8 cellular contexts compared by ENCODE assay signal in the genomic region with DNA sequence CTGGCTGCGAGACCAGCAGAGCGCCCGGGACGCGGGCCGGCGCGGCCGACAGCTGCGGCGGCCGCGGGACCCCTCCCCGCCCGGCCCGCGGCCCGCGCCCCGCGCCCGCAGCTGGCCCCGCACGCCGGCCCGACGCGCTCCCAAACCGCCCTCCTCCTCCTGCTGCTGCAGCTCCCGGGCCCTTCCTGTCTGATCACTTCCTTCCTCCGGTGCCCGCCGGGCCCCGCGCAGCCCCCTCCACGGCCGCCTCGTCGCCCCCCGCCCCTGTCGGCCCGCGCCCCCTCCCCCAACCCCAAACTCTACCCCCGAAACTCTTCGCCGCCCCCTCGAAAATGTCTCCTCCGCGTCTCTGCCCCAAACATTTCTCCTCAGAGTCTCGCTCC. TPM values are rescaled to one million over a fixed set of nuclear protein-coding genes. Genes with fewer than 3 reads are reported as not detected.
A peak's percentile ranks its signal among the peaks of the same experiment; 100 is the strongest.
DNase-seq lines count a peak whose midpoint lies in the region; ATAC-seq and TF ChIP-seq lines count a peak whose summit lies in the region.

No MANE protein-coding gene starts in this region.

- H2AFZ ChIP-seq in GM23338 = no peak overlapping the region

- peak overlapping the region; percentile 93 for H3K4me3 ChIP-seq in AG09309 (ENCODE audit: control insufficient read depth, low read depth, low read length)
- H3K4me3 ChIP-seq in GM23338 = peak overlapping the region; percentile 98
- H3K4me3 ChIP-seq in mesodermal cell (ENCODE audit: extremely low read depth, insufficient read depth, low read length, poor library complexity, severe bottlenecking) = peak overlapping the region; percentile 82
- peak overlapping the region; percentile 90 to 94 for H3K4me3 ChIP-seq in tibial artery

- no peaks in the 10 kb centered on the region for H3K9me3 ChIP-seq in mesodermal cell (ENCODE audit: control insufficient read depth, low read length)
- H3K9me3 ChIP-seq in tibial artery = no peaks in the 10 kb centered on the region

- peaks cover 46% of the 10 kb centered on the region for H3K79me2 ChIP-seq in GM23338 (replicated peaks; ENCODE audit: insufficient read depth)

- no peak for ATAC-seq in GM23338
- no peak for ATAC-seq in GM21367 (IDR thresholded peaks at IDR 0.05; ENCODE audit: unreplicated experiment)

- H3F3A ChIP-seq in GM23338 (replicated peaks; ENCODE audit: low read depth) = 0 out of 2 replicates have a peak, but pooled peaks cover 2% of the 10 kb centered on the region

- H3K4me3 Mint-ChIP-seq in GM23338 = peak overlapping the region; percentile 96
- peak overlapping the region; percentile 99 for H3K4me3 Mint-ChIP-seq in T-helper 1 cell treated with Interleukin-12 subunit alpha and Interleukin-12 subunit beta and Interleukin-4 antibody, amounts not matched to agents 30 μg/mL and 1 μg/mL, for 36 hours
- H3K4me3 Mint-ChIP-seq in dendritic cell treated with granulocyte-macrophage colony-stimulating factor and Interleukin-4, amounts not matched to agents 40 ng/mL and 50 ng/mL, for 4 days = peak overlapping the region; percentile 100

- intact Hi-C loops in dendritic cell treated with granulocyte-macrophage colony-stimulating factor and Interleukin-4, amounts not matched to agents 40 ng/mL and 50 ng/mL, for 4 days (cut with micrococcal nuclease) = loop anchor here (2.0 to 5.0 kb wide), 2 partner anchors 53 to 114 kb away; no protein-coding TSS in a partner anchor
- intact Hi-C loops in tibial artery (cut with DNase I; ENCODE audit: low total_unique reads) = loop anchor here (5.0 kb wide), 1 partner anchor 151 kb away; a partner anchor contains a TSS

- peak overlapping the region; percentile 98 for H3K27ac Mint-ChIP-seq in GM23338
- peak overlapping the region; percentile 93 for H3K27ac Mint-ChIP-seq in T-helper 1 cell treated with Interleukin-12 subunit alpha and Interleukin-12 subunit beta and Interleukin-4 antibody, amounts not matched to agents 30 μg/mL and 1 μg/mL, for 36 hours
- H3K27ac Mint-ChIP-seq in dendritic cell treated with granulocyte-macrophage colony-stimulating factor and Interleukin-4, amounts not matched to agents 40 ng/mL and 50 ng/mL, for 4 days = peak overlapping the region; percentile 99

- no peaks in the 10 kb centered on the region for H3K9me2 ChIP-seq in GM23338 (ENCODE audit: insufficient read depth)

- H3K9me3 Mint-ChIP-seq in GM23338 = no peaks in the 10 kb centered on the region
- H3K9me3 Mint-ChIP-seq in T-helper 1 cell treated with Interleukin-12 subunit alpha and Interleukin-12 subunit beta and Interleukin-4 antibody, amounts not matched to agents 30 μg/mL and 1 μg/mL, for 36 hours = no peaks in the 10 kb centered on the region
- no peaks in the 10 kb centered on the region for H3K9me3 Mint-ChIP-seq in dendritic cell treated with granulocyte-macrophage colony-stimulating factor and Interleukin-4, amounts not matched to agents 40 ng/mL and 50 ng/mL, for 4 days

- peaks cover 39% of the 10 kb centered on the region for H4K20me1 ChIP-seq in GM23338 (replicated peaks; ENCODE audit: insufficient read depth)

- in situ Hi-C loops in G401 (cut with HindIII; ENCODE audit: low sequenced_read_pairs) = no loop called here

- H3K4me2 ChIP-seq in GM23338 = peak overlapping the region; percentile 84

- H3K36me3 ChIP-seq in GM23338 (ENCODE audit: insufficient read depth) (no peaks in the 10 kb centered on the region), mesodermal cell (ENCODE audit: control insufficient read depth, insufficient read depth, low read length) (peaks cover 17% of the 10 kb centered on the region), tibial artery (no peaks in the 10 kb centered on the region)

- WGBS in mesodermal cell (ENCODE audit: insufficient coverage in 2 of 2), 2 experiments = 0 to 1% methylated on average over 17 to 31 of the region's 50 CpGs

- H3K36me3 Mint-ChIP-seq in GM23338 (ENCODE audit: low read depth) = no peaks in the 10 kb centered on the region
- peaks cover 2% of the 10 kb centered on the region for H3K36me3 Mint-ChIP-seq in T-helper 1 cell treated with Interleukin-12 subunit alpha and Interleukin-12 subunit beta and Interleukin-4 antibody, amounts not matched to agents 30 μg/mL and 1 μg/mL, for 36 hours (ENCODE audit: low read depth)
- H3K36me3 Mint-ChIP-seq in dendritic cell treated with granulocyte-macrophage colony-stimulating factor and Interleukin-4, amounts not matched to agents 40 ng/mL and 50 ng/mL, for 4 days (ENCODE audit: low read depth) = peaks cover 9% of the 10 kb centered on the region

- H3K27me3 Mint-ChIP-seq in GM23338 (ENCODE audit: insufficient read depth, low read depth, poor library complexity) = peaks cover 10% of the 10 kb centered on the region
- peaks cover 3% of the 10 kb centered on the region for H3K27me3 Mint-ChIP-seq in T-helper 1 cell treated with Interleukin-12 subunit alpha and Interleukin-12 subunit beta and Interleukin-4 antibody, amounts not matched to agents 30 μg/mL and 1 μg/mL, for 36 hours (ENCODE audit: low read depth)
- H3K27me3 Mint-ChIP-seq in dendritic cell treated with granulocyte-macrophage colony-stimulating factor and Interleukin-4, amounts not matched to agents 40 ng/mL and 50 ng/mL, for 4 days = peaks cover 3% of the 10 kb centered on the region

- peaks cover 24% of the 10 kb centered on the region for H3K4me1 ChIP-seq in GM23338 (ENCODE audit: insufficient read depth)
- peaks cover 14% of the 10 kb centered on the region for H3K4me1 ChIP-seq in mesodermal cell (ENCODE audit: control insufficient read depth, insufficient read depth, low read length, poor library complexity, severe bottlenecking)
- peaks cover 0 to 42% (median 22%) of the 10 kb centered on the region in 4 donors for H3K4me1 ChIP-seq in tibial artery

- peak overlapping the region; percentile 97 for H3K27ac ChIP-seq in GM23338 (ENCODE audit: low read depth)
- H3K27ac ChIP-seq in mesodermal cell (ENCODE audit: low read depth, low read length, severe bottlenecking) = peak overlapping the region; percentile 96
- peak overlapping the region; percentile 90 to 91 for H3K27ac ChIP-seq in tibial artery

- no peak for TF ChIP-seq CTCF in AG09309 (IDR thresholded peaks at IDR 0.05; ENCODE audit: control insufficient read depth, insufficient read depth, low read depth, low read length, missing control alignments)
- TF ChIP-seq CTCF in GM23338 (conservative IDR thresholded peaks at IDR 0.05; ENCODE audit: low read depth in 2 of 2) = no peak
- no peak for TF ChIP-seq CTCF in tibial artery (IDR thresholded peaks at IDR 0.05)

- DNase-seq in AG09309 (ENCODE audit: low read depth) (no peak), GM23338 (ENCODE audit: low spot score) (no peak), tibial artery (peak in 1 of 2 donors; percentile 70), G401 (ENCODE audit: low spot score) (no peak)

- peaks cover 28% of the 10 kb centered on the region for H3K4me1 Mint-ChIP-seq in GM23338
- peaks cover 21% of the 10 kb centered on the region for H3K4me1 Mint-ChIP-seq in T-helper 1 cell treated with Interleukin-12 subunit alpha and Interleukin-12 subunit beta and Interleukin-4 antibody, amounts not matched to agents 30 μg/mL and 1 μg/mL, for 36 hours (ENCODE audit: low read depth)
- H3K4me1 Mint-ChIP-seq in dendritic cell treated with granulocyte-macrophage colony-stimulating factor and Interleukin-4, amounts not matched to agents 40 ng/mL and 50 ng/mL, for 4 days (ENCODE audit: low read depth) = peaks cover 44% of the 10 kb centered on the region

- H3K27me3 ChIP-seq in GM23338 (ENCODE audit: insufficient read depth) (no peaks in the 10 kb centered on the region), tibial artery (no peaks in the 10 kb centered on the region)

TF ChIP-seq in GM23338, 12 proteins besides CTCF, POLR2A, EP300 and RAD21 (continues in another document):
- no peak for TF ChIP-seq NANOG (IDR thresholded peaks at IDR 0.05; ENCODE audit: borderline replicate concordance)
- TF ChIP-seq, protein P1, sequence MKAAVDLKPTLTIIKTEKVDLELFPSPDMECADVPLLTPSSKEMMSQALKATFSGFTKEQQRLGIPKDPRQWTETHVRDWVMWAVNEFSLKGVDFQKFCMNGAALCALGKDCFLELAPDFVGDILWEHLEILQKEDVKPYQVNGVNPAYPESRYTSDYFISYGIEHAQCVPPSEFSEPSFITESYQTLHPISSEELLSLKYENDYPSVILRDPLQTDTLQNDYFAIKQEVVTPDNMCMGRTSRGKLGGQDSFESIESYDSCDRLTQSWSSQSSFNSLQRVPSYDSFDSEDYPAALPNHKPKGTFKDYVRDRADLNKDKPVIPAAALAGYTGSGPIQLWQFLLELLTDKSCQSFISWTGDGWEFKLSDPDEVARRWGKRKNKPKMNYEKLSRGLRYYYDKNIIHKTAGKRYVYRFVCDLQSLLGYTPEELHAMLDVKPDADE (IDR thresholded peaks at IDR 0.05) = no peak
- no peak for TF ChIP-seq EZH2 (IDR thresholded peaks at IDR 0.05; ENCODE audit: low read depth, unreplicated experiment)

RNA-seq across cellular contexts. Expression of a gene that starts 0.6 kb away (rescaled TPM):
- total RNA-seq in GM23338 (2014; rRNA removed; shearing (Covaris generic)) = 44.1 and 45.7 TPM in 2 replicates
- polyA plus RNA-seq in GM23338 (2016; fragmentation: Nextera tagmentation; extraction: Ambion mirVana) = 125 and 152 TPM in 2 replicates
- polyA plus RNA-seq in mesodermal cell (2013, experiment 1 of 2) = 34.6 TPM
- 34.6 TPM for polyA plus RNA-seq in mesodermal cell (2013, experiment 2 of 2)
- 18.4 and 34.8 TPM in 2 replicates for total RNA-seq in G401 (2014; rRNA removed; shearing (Covaris generic))

RNA-seq across cellular contexts. Expression of a gene that starts 49.2 kb away (rescaled TPM):
- 4.1 and 4.7 TPM in 2 replicates for total RNA-seq in GM23338 (2014; rRNA removed; shearing (Covaris generic))
- 2.1 and 2.4 TPM in 2 replicates for polyA plus RNA-seq in GM23338 (2016; fragmentation: Nextera tagmentation; extraction: Ambion mirVana)
- 1.1 TPM for polyA plus RNA-seq in mesodermal cell (2013, experiment 1 of 2)
- polyA plus RNA-seq in mesodermal cell (2013, experiment 2 of 2) = 0.71 TPM
- total RNA-seq in G401 (2014; rRNA removed; shearing (Covaris generic)) = 0.07 TPM in 1 of 2 replicates, not detected in the other
